In genomic region chr10:117375360-117376147, GRCh38 we compare ENCODE assay signal across 8 cellular contexts. TPM values are rescaled to one million over a fixed set of nuclear protein-coding genes. Genes with fewer than 3 reads are reported as not detected.
DNase-seq lines count a peak whose midpoint lies in the region; ATAC-seq, FAIRE-seq and TF ChIP-seq lines count a peak whose summit lies in the region.

PDZD8 (minus strand) TSS chr10:117375440; CDS start chr10:117375227, 213 bp downstream.

- WGBS in esophagus muscularis mucosa: 0% methylated on average over 27 of the region's 103 CpGs

- no peak for TF ChIP-seq EP300 in esophagus muscularis mucosa (IDR thresholded peaks at IDR 0.05)

- H3K36me3 Mint-ChIP-seq in activated T-cell treated with anti-CD3 and anti-CD28 coated beads, Interleukin-2, amount 50 U/mL, for 72 hours (ENCODE audit: insufficient read depth in 2 of 2): no peaks in the 10 kb centered on the region

- peak in 1 of 3 experiments; percentile 10 for TF ChIP-seq CTCF in esophagus muscularis mucosa (IDR thresholded peaks at IDR 0.05)

- H3K4me1 ChIP-seq in esophagus muscularis mucosa (peaks cover 36 to 44% (median 39%) of the 10 kb centered on the region in 4 donors), muscle layer of duodenum (ENCODE audit: control insufficient read depth in 1 of 2, insufficient read depth in 2 of 2, low read length in 2 of 2) (peaks cover 0 to 9% of the 10 kb centered on the region in 2 donors)

- in situ Hi-C loops in KBM-7 (cut with MboI; ENCODE audit: low pct_unique_long_range_greater_than_20kb, low sequenced_read_pairs): no loop called here

- H3K9me3 ChIP-seq in esophagus muscularis mucosa (no peaks in the 10 kb centered on the region), muscle layer of duodenum (ENCODE audit: control insufficient read depth in 1 of 2, low read length in 2 of 2) (no peaks in the 10 kb centered on the region)

- H3K27ac ChIP-seq in esophagus muscularis mucosa (replicated peaks in 1 of 4) (peak within 1 kb of the TSS; percentile 97 to 99 (median 98)), muscle layer of duodenum (ENCODE audit: low read length) (peak within 1 kb of the TSS; percentile 80)

- H3K4me3 Mint-ChIP-seq in activated T-cell treated with anti-CD3 and anti-CD28 coated beads, Interleukin-2, amount 50 U/mL, for 72 hours: peak within 1 kb of the TSS; percentile 87 to 94

- H3K27me3 Mint-ChIP-seq in activated T-cell treated with anti-CD3 and anti-CD28 coated beads, Interleukin-2, amount 50 U/mL, for 72 hours (ENCODE audit: low read depth): peaks cover 34% of the 10 kb centered on the region

- peak within 1 kb of the TSS; percentile 75 to 95 (median 92) for H3K4me3 ChIP-seq in esophagus muscularis mucosa
- H3K4me3 ChIP-seq in muscle layer of duodenum (ENCODE audit: low read depth in 1 of 2, low read length in 2 of 2): peak within 1 kb of the TSS; percentile 92 to 93

- DNase-seq in DMS53 treated with DMSO at 0.1 percent for 48 hours (lab: John Stamatoyannopoulos, UW; ENCODE audit: unreplicated experiment) (peak; percentile 79), KBM-7 (peak; percentile 93), RCC 7860 (ENCODE audit: low spot score) (peak; percentile 84), esophagus muscularis mucosa (ENCODE audit: extremely low spot score) (peak; percentile 99)
- peak; percentile 90 to 94 for DNase-seq in activated T-cell treated with anti-CD3 and anti-CD28 coated beads, Interleukin-2, amount 50 U/mL, for 72 hours
- peak; percentile 72 to 91 for DNase-seq in stimulated activated CD8-positive, alpha-beta memory T cell treated with anti-CD3 and anti-CD28 coated beads, Interleukin-7, amount 100 ng/mL, for 4 hours (ENCODE audit: low read depth in 2 of 2)

- TF ChIP-seq POLR2A in esophagus muscularis mucosa (IDR thresholded peaks at IDR 0.05; ENCODE audit: low read depth): peak; percentile 51

- H3K27me3 ChIP-seq in esophagus muscularis mucosa (peaks cover 0 to 16% (median 0%) of the 10 kb centered on the region in 4 donors), muscle layer of duodenum (ENCODE audit: low read depth, low read length) (no peaks in the 10 kb centered on the region)

- intact Hi-C loops in esophagus muscularis mucosa (cut with DNase I): loop anchor here (10.0 kb wide), 1 partner anchor 1369 kb away; no protein-coding TSS in a partner anchor

- peak; percentile 90 for ATAC-seq in GM21717 (IDR thresholded peaks at IDR 0.05; ENCODE audit: unreplicated experiment)
- peak; percentile 91 to 93 for ATAC-seq in activated T-cell treated with anti-CD3 and anti-CD28 coated beads, Interleukin-2, amount 50 U/mL, for 72 hours (replicated peaks in 1 of 2)

- no peaks in the 10 kb centered on the region for H3K9me3 Mint-ChIP-seq in activated T-cell treated with anti-CD3 and anti-CD28 coated beads, Interleukin-2, amount 50 U/mL, for 72 hours

- no peaks in the 10 kb centered on the region for H3K36me3 ChIP-seq in esophagus muscularis mucosa
- no peaks in the 10 kb centered on the region for H3K36me3 ChIP-seq in muscle layer of duodenum (ENCODE audit: control insufficient read depth in 1 of 2, insufficient read depth in 2 of 2, low read length in 2 of 2)

- peaks cover 31% of the 10 kb centered on the region for H3K4me1 Mint-ChIP-seq in activated T-cell treated with anti-CD3 and anti-CD28 coated beads, Interleukin-2, amount 50 U/mL, for 72 hours (ENCODE audit: low read depth)

- H3K27ac Mint-ChIP-seq in activated T-cell treated with anti-CD3 and anti-CD28 coated beads, Interleukin-2, amount 50 U/mL, for 72 hours: peak within 1 kb of the TSS; percentile 76

- FAIRE-seq in RCC 7860 (lab: Jason Lieb, UNC): no peak

RNA-seq across cellular contexts. Expression of gene PDZD8, which starts in this region (rescaled TPM):
- total RNA-seq in activated T-cell treated with anti-CD3 and anti-CD28 coated beads, Interleukin-2, amount 50 U/mL, for 72 hours: 10 to 100 TPM; 16.3 to 18.3 TPM
- 10 to 100 TPM; 32.1 to 43.7 (median 38.0) TPM for total RNA-seq in esophagus muscularis mucosa

Comparison
In these comparisons a context has a peak if more than half of its experiments do, and no peak if none do; other contexts are left out.
1. Peak in every context shown above with its lines: DNase-seq, ATAC-seq, H3K4me3 ChIP-seq and H3K27ac ChIP-seq.